Comparison of ENCODE assay signal across 8 cellular contexts in genomic region chr11:33691051-33691864, GRCh38. TPM values are rescaled to one million over a fixed set of nuclear protein-coding genes. Genes with fewer than 3 reads are reported as not detected.
DNase-seq lines count a peak whose midpoint lies in the region; ATAC-seq, FAIRE-seq and TF ChIP-seq lines count a peak whose summit lies in the region.

No MANE protein-coding gene starts in this region.

- H4K5ac ChIP-seq in IMR-90 (ENCODE audit: low read depth, low read length), result peak overlapping the region; percentile 95

- H3K4me1 ChIP-seq in IMR-90 (ENCODE audit: control insufficient read depth, insufficient read depth, low read length) (peaks cover 37% of the 10 kb centered on the region), keratinocyte (ENCODE audit: control insufficient read depth, extremely low read depth, insufficient read depth, low read length) (peaks cover 74% of the 10 kb centered on the region), BE2C (no peaks in the 10 kb centered on the region)

- peaks cover 0 to 40% of the 10 kb centered on the region in 2 experiments; a peak in 3 of 4 replicates for H3K79me1 ChIP-seq in IMR-90 (ENCODE audit: low read depth in 1 of 2, low read length in 2 of 2)

- H3K14ac ChIP-seq in IMR-90 (replicated peaks; ENCODE audit: low read depth, low read length), result peak overlapping the region; percentile 84

- intact Hi-C loops in IMR-90 (cut with micrococcal nuclease), result loop anchor here (2.0 to 5.0 kb wide), 2 partner anchors 239 to 432 kb away; no protein-coding TSS in a partner anchor

- no peak for TF ChIP-seq POLR2A in IMR-90 (IDR thresholded peaks at IDR 0.05; ENCODE audit: low read depth, low read length)

- H3K9ac ChIP-seq in IMR-90 (ENCODE audit: low read depth, low read length) (peak overlapping the region; percentile 60), keratinocyte (ENCODE audit: control insufficient read depth, extremely low read depth, insufficient read depth, low read length) (peak overlapping the region; percentile 79)

- peak overlapping the region; percentile 95 for H2BK5ac ChIP-seq in IMR-90 (ENCODE audit: low read depth, low read length, poor library complexity, severe bottlenecking)

- H3K4ac ChIP-seq in IMR-90 (ENCODE audit: low read depth, low read length), result peak overlapping the region; percentile 100

- H4K91ac ChIP-seq in IMR-90 (ENCODE audit: insufficient read depth, low read depth, low read length), result peak overlapping the region; percentile 100

- peak overlapping the region; percentile 96 for H2BK15ac ChIP-seq in IMR-90 (ENCODE audit: low read depth, low read length)

- FAIRE-seq in keratinocyte (lab: Jason Lieb, UNC), result peak; percentile 51

- POLR2A ChIA-PET in IMR-90 (lab: Charles Lee; ENCODE audit: unreplicated experiment), result interaction anchor here (1.9 kb wide), 1 partner anchor 10 kb away, joined by 6 read pairs; the partner anchor contains the start of gene C11orf91

- peak overlapping the region; percentile 80 for H3K27ac ChIP-seq in IMR-90 (ENCODE audit: insufficient read depth, low read length)
- peak overlapping the region; percentile 92 for H3K27ac ChIP-seq in adipose tissue (ENCODE audit: low read depth, low read length)
- H3K27ac ChIP-seq in keratinocyte (ENCODE audit: control insufficient read depth, insufficient read depth, low read length), result peak overlapping the region; percentile 99
- peak overlapping the region; percentile 46 to 95 (median 86) for H3K27ac ChIP-seq in skin epidermis

- WGBS in IMR-90 (ENCODE audit: extremely low coverage in 2 of 2, insufficient read length in 1 of 2), 2 experiments, result 40% methylated on average over 1 of the region's 6 CpGs; no CpG with 5 or more reads in 1 of the 2 experiments
- 44 to 66% (median 53%) methylated on average over 6 of the region's 6 CpGs for WGBS in adipose tissue, 3 donors

- H3K18ac ChIP-seq in IMR-90 (ENCODE audit: low read depth, low read length), result peak overlapping the region; percentile 74

- H3K4me3 ChIP-seq in IMR-90 (ENCODE audit: insufficient read depth, low read depth, low read length) (no peak overlapping the region), keratinocyte (ENCODE audit: control insufficient read depth in 2 of 3, extremely low read depth in 1 of 3, insufficient read depth in 2 of 3, low read depth in 1 of 3, low read length in 3 of 3) (peak overlapping the region in 2 of 3 experiments; percentile 24 to 29), skin epidermis (no peak overlapping the region), BE2C (ENCODE audit: low read depth, low read length) (no peak overlapping the region)

- peak overlapping the region; percentile 99 for H2BK20ac ChIP-seq in IMR-90 (ENCODE audit: low read depth, low read length)

- no peaks in the 10 kb centered on the region for H3K36me3 ChIP-seq in IMR-90 (ENCODE audit: control insufficient read depth, insufficient read depth, low read length)
- H3K36me3 ChIP-seq in keratinocyte (ENCODE audit: control insufficient read depth in 2 of 2, extremely low read depth in 1 of 2, insufficient read depth in 2 of 2, low read length in 2 of 2), result peaks cover 0 to 2% of the 10 kb centered on the region in 2 experiments
- no peaks in the 10 kb centered on the region for H3K36me3 ChIP-seq in BE2C

- in situ Hi-C loops in IMR-90 (cut with MboI; ENCODE audit: low sequenced_read_pairs), result loop anchor here (5.0 kb wide), 1 partner anchor 534 kb away; no protein-coding TSS in a partner anchor

- H2AFZ ChIP-seq in IMR-90 (replicated peaks; ENCODE audit: low read length, poor library complexity) (peak overlapping the region; percentile 75), keratinocyte (ENCODE audit: control insufficient read depth, low read length) (peak overlapping the region; percentile 5)

- peak overlapping the region; percentile 99 for H3K56ac ChIP-seq in IMR-90 (ENCODE audit: extremely low read depth, insufficient read depth, low read length)

- H2AK9ac ChIP-seq in IMR-90 (replicated peaks; ENCODE audit: low read depth, low read length, poor library complexity), result peak overlapping the region; percentile 96

- H3K23ac ChIP-seq in IMR-90 (ENCODE audit: low read depth, low read length), result peak overlapping the region; percentile 97

- H3K9me3 ChIP-seq in IMR-90 (ENCODE audit: control insufficient read depth, insufficient read depth, low read length), result no peaks in the 10 kb centered on the region
- H3K9me3 ChIP-seq in keratinocyte (ENCODE audit: control insufficient read depth, low read depth, low read length), result no peaks in the 10 kb centered on the region
- no peaks in the 10 kb centered on the region for H3K9me3 ChIP-seq in BE2C

- no peak for DNase-seq in IMR-90
- no peak for DNase-seq in keratinocyte (ENCODE audit: low read depth, low spot score)
- no peak for DNase-seq in amygdala (lab: John Stamatoyannopoulos, UW)
- no peak for DNase-seq in anterior cingulate cortex (lab: John Stamatoyannopoulos, UW)
- no peak for DNase-seq in BE2C

- H3K9me1 ChIP-seq in IMR-90 (ENCODE audit: insufficient read depth, low read length) (peaks cover 36% of the 10 kb centered on the region), keratinocyte (ENCODE audit: control insufficient read depth, extremely low read depth, insufficient read depth, low read length) (no peaks in the 10 kb centered on the region)

- H2BK120ac ChIP-seq in IMR-90 (ENCODE audit: low read depth, low read length), result peak overlapping the region; percentile 100

- no peak for ATAC-seq in IMR-90 (ENCODE audit: low read depth)
- no peak for ATAC-seq in HG03442 (IDR thresholded peaks at IDR 0.05; ENCODE audit: unreplicated experiment)

- no peak for TF ChIP-seq RAD21 in IMR-90 (IDR thresholded peaks at IDR 0.05; ENCODE audit: low read length)

- peak overlapping the region; percentile 99 for H2AK5ac ChIP-seq in IMR-90 (ENCODE audit: low read depth, low read length)

- CTCF ChIA-PET in IMR-90 (lab: Yijun Ruan, JAX), result interaction anchor here (1.0 to 1.4 kb wide), 5 partner anchors 24 to 138 kb away, joined by 3 to 5 read pairs (median 4); partner anchors contain the start of gene CD59

- H4K20me1 ChIP-seq in IMR-90 (ENCODE audit: insufficient read depth, low read length) (no peaks in the 10 kb centered on the region; the same call in 1 of the 2 replicates), keratinocyte (ENCODE audit: control insufficient read depth, extremely low read depth, insufficient read depth, low read length) (no peaks in the 10 kb centered on the region)

- peak overlapping the region; percentile 91 to 99 for H4K8ac ChIP-seq in IMR-90 (ENCODE audit: low read depth in 2 of 2, low read length in 2 of 2)

- H3K79me2 ChIP-seq in keratinocyte (ENCODE audit: control insufficient read depth, insufficient read depth, low read length), result no peaks in the 10 kb centered on the region

- no peaks in the 10 kb centered on the region for H3K27me3 ChIP-seq in IMR-90 (ENCODE audit: control insufficient read depth, insufficient read depth, low read length)
- no peaks in the 10 kb centered on the region for H3K27me3 ChIP-seq in keratinocyte (ENCODE audit: control insufficient read depth, extremely low read depth, insufficient read depth, low read length)
- H3K27me3 ChIP-seq in BE2C, result no peaks in the 10 kb centered on the region

- TF ChIP-seq CTCF in IMR-90 (conservative IDR thresholded peaks at IDR 0.05; ENCODE audit: low read depth, low read length), result no peak
- TF ChIP-seq CTCF in keratinocyte (optimal IDR thresholded peaks at IDR 0.05 in 1 of 3, IDR thresholded peaks at IDR 0.05 in 1 of 3, conservative IDR thresholded peaks at IDR 0.05 in 1 of 3; ENCODE audit: extremely low read depth in 1 of 3, insufficient read depth in 2 of 3, low read length in 3 of 3), result no peak
- no peak for TF ChIP-seq CTCF in BE2C (IDR thresholded peaks at IDR 0.05; ENCODE audit: low read depth, low read length)

- dilution Hi-C loops in IMR-90 (cut with HindIII; ENCODE audit: low sequenced_read_pairs, unreplicated experiment), result no loop called here
- dilution Hi-C loops in keratinocyte (cut with MboI; ENCODE audit: extremely low pct_ligation_motif_present, low sequenced_read_pairs), result no loop called here

- peak overlapping the region; percentile 53 for H3K4me2 ChIP-seq in IMR-90 (ENCODE audit: low read depth, low read length)
- H3K4me2 ChIP-seq in keratinocyte (ENCODE audit: control insufficient read depth, extremely low read depth, insufficient read depth, low read depth, low read length), result peak overlapping the region; percentile 50

- no TSS peak for BruUV-seq in IMR-90 (replicated peaks; lab: Mats Ljungman, UMichigan)

RNA-seq across cellular contexts. Expression of gene C11orf91, which starts 9.4 kb away (rescaled TPM):
- not detected in 2 replicates for total RNA-seq in IMR-90 (2012; rRNA removed)
- polyA plus RNA-seq in IMR-90 (2012; rRNA removed) (0.10 TPM in 1 of 2 replicates, not detected in the other), adipose tissue (under 1 TPM in 1 of 3 donors, not detected in 2; 0.40 TPM), keratinocyte (0.10 to 0.16 TPM (median 0.10 TPM) in 3 replicates)
- 0.27 TPM in 1 of 2 replicates, not detected in the other for polyA plus RNA-seq in IMR-90 (2012; cell fraction: cytosol; rRNA removed)
- 0.11 and 0.21 TPM in 2 replicates for polyA plus RNA-seq in IMR-90 (2012; cell fraction: nucleus; rRNA removed; ENCODE audit: low replicate concordance)
- polyA plus RNA-seq in keratinocyte (2011; ENCODE audit: low read depth), result not detected
- polyA plus RNA-seq in keratinocyte (2011; cell fraction: cytosol; rRNA removed), result not detected in 2 replicates
- 0.36 TPM in 1 of 2 replicates, not detected in the other for polyA plus RNA-seq in keratinocyte (2011; cell fraction: nucleus; rRNA removed)
- 0.18 TPM in 1 of 2 replicates, not detected in the other for polyA plus RNA-seq in keratinocyte (2012; ENCODE audit: low replicate concordance)
- not detected in 3 replicates for polyA minus RNA-seq in keratinocyte
- polyA minus RNA-seq in keratinocyte (2011; cell fraction: cytosol; rRNA and poly(A)+ RNA removed), result not detected
- polyA minus RNA-seq in keratinocyte (2011; cell fraction: nucleus; rRNA and poly(A)+ RNA removed), result 1.2 TPM in 1 of 2 replicates, not detected in the other
- polyA plus RNA-seq in BE2C (2012; ENCODE audit: insufficient read depth, insufficient read length, low read depth), result not detected

RNA-seq across cellular contexts. Expression of gene CD59, which starts 45.0 kb away (rescaled TPM):
- 637 and 765 TPM in 2 replicates for total RNA-seq in IMR-90 (2012; rRNA removed)
- 1,066 and 1,140 TPM in 2 replicates for polyA plus RNA-seq in IMR-90 (2012; rRNA removed)
- polyA plus RNA-seq in IMR-90 (2012; cell fraction: cytosol; rRNA removed), result 293 and 869 TPM in 2 replicates
- polyA plus RNA-seq in IMR-90 (2012; cell fraction: nucleus; rRNA removed; ENCODE audit: low replicate concordance), result 63.7 and 319 TPM in 2 replicates
- 100 to 1,000 TPM in 2 of 3 donors, 10 to 100 TPM in 1; 93.3 to 524 (median 148) TPM for polyA plus RNA-seq in adipose tissue
- polyA plus RNA-seq in keratinocyte, result 1,349 to 1,804 TPM (median 1,403 TPM) in 3 replicates
- 138 TPM for polyA plus RNA-seq in keratinocyte (2011; ENCODE audit: low read depth)
- 1,041 and 1,596 TPM in 2 replicates for polyA plus RNA-seq in keratinocyte (2011; cell fraction: cytosol; rRNA removed)
- polyA plus RNA-seq in keratinocyte (2011; cell fraction: nucleus; rRNA removed), result 1,467 and 1,504 TPM in 2 replicates
- polyA plus RNA-seq in keratinocyte (2012; ENCODE audit: low replicate concordance), result 746 and 1,053 TPM in 2 replicates
- polyA minus RNA-seq in keratinocyte, result 691 to 1,393 TPM (median 1,095 TPM) in 3 replicates
- polyA minus RNA-seq in keratinocyte (2011; cell fraction: cytosol; rRNA and poly(A)+ RNA removed), result 314 TPM
- 626 and 1,149 TPM in 2 replicates for polyA minus RNA-seq in keratinocyte (2011; cell fraction: nucleus; rRNA and poly(A)+ RNA removed)
- polyA plus RNA-seq in BE2C (2012; ENCODE audit: insufficient read depth, insufficient read length, low read depth), result 7.1 TPM

Comparison
In these comparisons a context has a peak if more than half of its experiments do, and no peak if none do; other contexts are left out.
1. H3K4me3 ChIP-seq: peak in keratinocyte (2 of 3); none in IMR-90 (single experiment), skin epidermis (0 of 7) and BE2C (single experiment).
2. Peak in every context shown above with its lines, with median percentiles within 50 percentile points of each other: H3K27ac ChIP-seq.